Comparison of ENCODE assay signal across 8 cellular contexts in genomic region chr3:53045107-53045783, GRCh38. TPM values are rescaled to one million over a fixed set of nuclear protein-coding genes. Genes with fewer than 3 reads are reported as not detected.
DNase-seq lines count a peak whose midpoint lies in the region; ATAC-seq, FAIRE-seq and TF ChIP-seq lines count a peak whose summit lies in the region.

No MANE protein-coding gene starts in this region.

- H2AK9ac ChIP-seq in IMR-90 (replicated peaks; ENCODE audit: low read depth, low read length, poor library complexity): peak overlapping the region; percentile 66

- H2BK20ac ChIP-seq in IMR-90 (ENCODE audit: low read depth, low read length): no peak overlapping the region

- peak overlapping the region; percentile 95 for H2AFZ ChIP-seq in IMR-90 (replicated peaks; ENCODE audit: low read length, poor library complexity)

- no peaks in the 10 kb centered on the region for H3K36me3 ChIP-seq in IMR-90 (ENCODE audit: control insufficient read depth, insufficient read depth, low read length)

- TF ChIP-seq RAD21 in IMR-90 (IDR thresholded peaks at IDR 0.05; ENCODE audit: low read length): no peak

- no peak for FAIRE-seq in D721Med (lab: Jason Lieb, UNC)

- dilution Hi-C loops in IMR-90 (cut with HindIII; ENCODE audit: low sequenced_read_pairs, unreplicated experiment): no loop called here

- H3K18ac ChIP-seq in IMR-90 (ENCODE audit: low read depth, low read length): no peak overlapping the region

- H3K27me3 ChIP-seq in IMR-90 (ENCODE audit: control insufficient read depth, insufficient read depth, low read length): peaks cover 16% of the 10 kb centered on the region

- H3K56ac ChIP-seq in IMR-90 (ENCODE audit: extremely low read depth, insufficient read depth, low read length): no peak overlapping the region

- POLR2A ChIA-PET in IMR-90 (lab: Charles Lee; ENCODE audit: unreplicated experiment): no interaction called here

- intact Hi-C loops in IMR-90 (cut with micrococcal nuclease): no loop called here
- intact Hi-C loops in left colon (cut with DNase I, micrococcal nuclease): no loop called here

- H3K9ac ChIP-seq in IMR-90 (ENCODE audit: low read depth, low read length): peak overlapping the region; percentile 83

- no peaks in the 10 kb centered on the region for H4K20me1 ChIP-seq in IMR-90 (ENCODE audit: insufficient read depth, low read length)

- H3K4me1 ChIP-seq in IMR-90 (ENCODE audit: control insufficient read depth, insufficient read depth, low read length): no peaks in the 10 kb centered on the region

- TF ChIP-seq CTCF in D721Med (IDR thresholded peaks at IDR 0.05; ENCODE audit: insufficient read depth, missing control alignments): no peak
- TF ChIP-seq CTCF in IMR-90 (conservative IDR thresholded peaks at IDR 0.05; ENCODE audit: low read depth, low read length): no peak

- in situ Hi-C loops in IMR-90 (cut with MboI; ENCODE audit: low sequenced_read_pairs): no loop called here

- CTCF ChIA-PET in IMR-90 (lab: Yijun Ruan, JAX): interaction anchor here (0.6 to 1.2 kb wide), 2 partner anchors 9 to 54 kb away, joined by 4 read pairs; no protein-coding TSS in a partner anchor

- no peak overlapping the region for H4K8ac ChIP-seq in IMR-90 (ENCODE audit: low read depth in 2 of 2, low read length in 2 of 2)

- WGBS in IMR-90 (ENCODE audit: extremely low coverage in 2 of 2, insufficient read length in 1 of 2), 2 experiments: 0% methylated on average over 42 of the region's 138 CpGs; no CpG with 5 or more reads in 1 of the 2 experiments

- H3K9me3 ChIP-seq in IMR-90 (ENCODE audit: control insufficient read depth, insufficient read depth, low read length): no peaks in the 10 kb centered on the region

- H2BK5ac ChIP-seq in IMR-90 (ENCODE audit: low read depth, low read length, poor library complexity, severe bottlenecking): no peak overlapping the region

- no peak overlapping the region for H2AK5ac ChIP-seq in IMR-90 (ENCODE audit: low read depth, low read length)

- DNase-seq in D721Med (ENCODE audit: insufficient read length, low spot score) (peak; percentile 38), IMR-90 (peak; percentile 43), cerebellum (ENCODE audit: low spot score) (peak; percentile 84), left colon (peak; percentile 39 to 73), NCI-H510A (lab: John Stamatoyannopoulos, UW) (no peak)
- DNase-seq in stimulated activated CD4-positive, alpha-beta T cell treated with anti-CD3 and anti-CD28 coated beads, Interleukin-2, amount 100 ng/mL, for 4 hours (ENCODE audit: low read depth): peak; percentile 29

- TF ChIP-seq POLR2A in IMR-90 (IDR thresholded peaks at IDR 0.05; ENCODE audit: low read depth, low read length): no peak

- ATAC-seq in GM21381 (IDR thresholded peaks at IDR 0.05; ENCODE audit: unreplicated experiment): peak; percentile 45
- ATAC-seq in IMR-90 (ENCODE audit: low read depth): peak; percentile 69
- peak; percentile 34 to 37 for ATAC-seq in activated CD4-positive, CD25-positive, alpha-beta regulatory T cell treated with anti-CD3 and anti-CD28 coated beads, Interleukin-2, amount 50 U/mL, for 24 hours
- peak; percentile 62 for ATAC-seq in left colon

- no peak overlapping the region for H2BK120ac ChIP-seq in IMR-90 (ENCODE audit: low read depth, low read length)

- H3K79me1 ChIP-seq in IMR-90 (ENCODE audit: low read depth in 1 of 2, low read length in 2 of 2): peaks cover 9 to 10% of the 10 kb centered on the region in 2 experiments; a peak in 2 of 4 replicates

- H3K9me1 ChIP-seq in IMR-90 (ENCODE audit: insufficient read depth, low read length): no peaks in the 10 kb centered on the region

- no peak overlapping the region for H4K5ac ChIP-seq in IMR-90 (ENCODE audit: low read depth, low read length)

- no peak overlapping the region for H2BK15ac ChIP-seq in IMR-90 (ENCODE audit: low read depth, low read length)

- no peak overlapping the region for H3K23ac ChIP-seq in IMR-90 (ENCODE audit: low read depth, low read length)

- H3K14ac ChIP-seq in IMR-90 (replicated peaks; ENCODE audit: low read depth, low read length): no peak overlapping the region

- no peak overlapping the region for H3K4ac ChIP-seq in IMR-90 (ENCODE audit: low read depth, low read length)

- H4K91ac ChIP-seq in IMR-90 (ENCODE audit: insufficient read depth, low read depth, low read length): no peak overlapping the region

- peak overlapping the region; percentile 93 for H3K4me3 ChIP-seq in IMR-90 (ENCODE audit: insufficient read depth, low read depth, low read length)

- BruUV-seq in IMR-90 (replicated peaks; lab: Mats Ljungman, UMichigan): no TSS peak

- peak overlapping the region; percentile 20; the same call in 1 of the 2 replicates for H3K27ac ChIP-seq in IMR-90 (ENCODE audit: insufficient read depth, low read length)

- H3K4me2 ChIP-seq in IMR-90 (ENCODE audit: low read depth, low read length): peak overlapping the region; percentile 88

TF ChIP-seq in IMR-90, 13 proteins besides CTCF, POLR2A, EP300 and RAD21:
- TF ChIP-seq MAZ (IDR thresholded peaks at IDR 0.05; ENCODE audit: borderline replicate concordance, low read depth, low read length) (no peak), FOS (IDR thresholded peaks at IDR 0.05; ENCODE audit: low read depth, low read length) (no peak)

RNA-seq across cellular contexts. Expression of gene SFMBT1, which starts 0.6 kb away (rescaled TPM):
- total RNA-seq in IMR-90 (2012; rRNA removed) (1.8 and 3.6 TPM in 2 replicates), cerebellum (26.3 TPM), left colon (10 to 100 TPM; 18.8 to 32.0 TPM)
- 0.92 and 1.0 TPM in 2 replicates for polyA plus RNA-seq in IMR-90 (2012; rRNA removed)
- polyA plus RNA-seq in IMR-90 (2012; cell fraction: cytosol; rRNA removed): 0.42 and 0.74 TPM in 2 replicates
- polyA plus RNA-seq in IMR-90 (2012; cell fraction: nucleus; rRNA removed; ENCODE audit: low replicate concordance): 0.25 and 1.2 TPM in 2 replicates
